Comparison of ENCODE assay signal across 25 cellular contexts in genomic region chr13:106506286-106506685, GRCh38.
"Had no signal": no experiment of that assay in that cellular context is flagged by ENCODE, and none has a peak within 500 bp of the region (broad histone marks: within the 10 kb centered on the region; RNA-seq: fewer than 3 reads in every experiment).

No MANE protein-coding gene starts in this region.

- H3K27ac Mint-ChIP-seq: activated CD4-positive, alpha-beta T cell treated with anti-CD3 and anti-CD28 coated beads for 36 hours; activated CD8-positive, alpha-beta memory T cell treated with anti-CD3 and anti-CD28 coated beads, Interleukin-2, amount 10 ng/mL, durations not matched to agents 7 days and 5 days; activated CD8-positive, alpha-beta T cell treated with anti-CD3 and anti-CD28 coated beads, Interleukin-2, amount 10 ng/mL, durations not matched to agents 7 days and 5 days; activated naive CD4-positive, alpha-beta T cell treated with anti-CD3 and anti-CD28 coated beads for 36 hours; activated naive CD8-positive, alpha-beta T cell treated with anti-CD3 and anti-CD28 coated beads for 36 hours; activated T-cell treated with anti-CD3 and anti-CD28 coated beads, Interleukin-2, amount 50 U/mL, for 72 hours; effector memory CD8-positive, alpha-beta T cell; natural killer cell treated with Interleukin-12 subunit alpha and Interleukin-12 subunit beta and Interleukin-15 and Interleukin-18, amount 100 ng/mL, for 72 hours; stimulated activated effector memory CD8-positive, alpha-beta T cell treated with anti-CD3 and anti-CD28 coated beads, Interleukin-12 subunit alpha, Interleukin-12 subunit beta, amount 100 ng/mL, for 72 hours; stimulated activated naive CD8-positive, alpha-beta T cell treated with anti-CD3 and anti-CD28 coated beads, Interleukin-15, amount 100 ng/mL, for 72 hours had no signal

- H3K4me3 Mint-ChIP-seq: activated CD4-positive, alpha-beta T cell treated with anti-CD3 and anti-CD28 coated beads for 36 hours; activated CD8-positive, alpha-beta memory T cell treated with anti-CD3 and anti-CD28 coated beads, Interleukin-2, amount 10 ng/mL, durations not matched to agents 7 days and 5 days; activated CD8-positive, alpha-beta T cell treated with anti-CD3 and anti-CD28 coated beads, Interleukin-2, amount 10 ng/mL, durations not matched to agents 7 days and 5 days; activated naive CD4-positive, alpha-beta T cell treated with anti-CD3 and anti-CD28 coated beads for 36 hours; activated naive CD8-positive, alpha-beta T cell treated with anti-CD3 and anti-CD28 coated beads for 36 hours; activated T-cell treated with anti-CD3 and anti-CD28 coated beads, Interleukin-2, amount 50 U/mL, for 72 hours; effector memory CD8-positive, alpha-beta T cell; natural killer cell treated with Interleukin-12 subunit alpha and Interleukin-12 subunit beta and Interleukin-15 and Interleukin-18, amount 100 ng/mL, for 72 hours; stimulated activated effector memory CD8-positive, alpha-beta T cell treated with anti-CD3 and anti-CD28 coated beads, Interleukin-12 subunit alpha, Interleukin-12 subunit beta, amount 100 ng/mL, for 72 hours; stimulated activated naive CD8-positive, alpha-beta T cell treated with anti-CD3 and anti-CD28 coated beads, Interleukin-15, amount 100 ng/mL, for 72 hours had no signal

- ATAC-seq: activated CD4-positive, alpha-beta T cell treated with anti-CD3 and anti-CD28 coated beads for 36 hours; activated CD8-positive, alpha-beta memory T cell treated with anti-CD3 and anti-CD28 coated beads, Interleukin-2, amount 10 ng/mL, durations not matched to agents 7 days and 5 days; activated CD8-positive, alpha-beta T cell treated with anti-CD3 and anti-CD28 coated beads, Interleukin-2, amount 10 ng/mL, durations not matched to agents 7 days and 5 days; activated T-cell treated with anti-CD3 and anti-CD28 coated beads, Interleukin-2, amount 50 U/mL, for 72 hours; effector memory CD8-positive, alpha-beta T cell; lower lobe of right lung; mucosa of descending colon; natural killer cell treated with Interleukin-12 subunit alpha and Interleukin-12 subunit beta and Interleukin-15 and Interleukin-18, amount 100 ng/mL, for 72 hours; sciatic nerve; stimulated activated effector memory CD8-positive, alpha-beta T cell treated with anti-CD3 and anti-CD28 coated beads, Interleukin-12 subunit alpha, Interleukin-12 subunit beta, amount 100 ng/mL, for 72 hours; stimulated activated naive CD8-positive, alpha-beta T cell treated with anti-CD3 and anti-CD28 coated beads, Interleukin-15, amount 100 ng/mL, for 72 hours; upper lobe of right lung had no signal

- H3K9me3 ChIP-seq: colonic mucosa, left lung, lower lobe of right lung, mucosa of descending colon, tibial artery, upper lobe of right lung had no signal

- H3K27ac ChIP-seq: colonic mucosa, left lung, lower lobe of right lung, skin epidermis, tibial artery, upper lobe of right lung had no signal

- H3K4me1 ChIP-seq: colonic mucosa, tibial artery had no signal

- H3K9me3 Mint-ChIP-seq: activated naive CD4-positive, alpha-beta T cell treated with anti-CD3 and anti-CD28 coated beads for 36 hours; activated naive CD8-positive, alpha-beta T cell treated with anti-CD3 and anti-CD28 coated beads for 36 hours; activated T-cell treated with anti-CD3 and anti-CD28 coated beads, Interleukin-2, amount 50 U/mL, for 72 hours; effector memory CD8-positive, alpha-beta T cell; natural killer cell treated with Interleukin-12 subunit alpha and Interleukin-12 subunit beta and Interleukin-15 and Interleukin-18, amount 100 ng/mL, for 72 hours; stimulated activated effector memory CD8-positive, alpha-beta T cell treated with anti-CD3 and anti-CD28 coated beads, Interleukin-12 subunit alpha, Interleukin-12 subunit beta, amount 100 ng/mL, for 72 hours; stimulated activated naive CD8-positive, alpha-beta T cell treated with anti-CD3 and anti-CD28 coated beads, Interleukin-15, amount 100 ng/mL, for 72 hours had no signal

- H3K4me1 Mint-ChIP-seq: stimulated activated effector memory CD8-positive, alpha-beta T cell treated with anti-CD3 and anti-CD28 coated beads, Interleukin-12 subunit alpha, Interleukin-12 subunit beta, amount 100 ng/mL, for 72 hours; stimulated activated naive CD8-positive, alpha-beta T cell treated with anti-CD3 and anti-CD28 coated beads, Interleukin-15, amount 100 ng/mL, for 72 hours had no signal

- H3K27me3 ChIP-seq: colonic mucosa, left lung, tibial artery, upper lobe of right lung had no signal

- DNase-seq: activated CD4-positive, alpha-beta T cell treated with anti-CD3 and anti-CD28 coated beads for 36 hours; activated CD4-positive, CD25-positive, alpha-beta regulatory T cell; activated CD8-positive, alpha-beta memory T cell treated with anti-CD3 and anti-CD28 coated beads, Interleukin-2, amount 10 ng/mL, durations not matched to agents 7 days and 5 days; activated CD8-positive, alpha-beta T cell treated with anti-CD3 and anti-CD28 coated beads, Interleukin-2, amount 10 ng/mL, durations not matched to agents 7 days and 5 days; activated effector memory CD4-positive, alpha-beta T cell treated with Interleukin-2 at 50 U/mL for 16 hours; activated naive CD4-positive, alpha-beta T cell treated with anti-CD3 and anti-CD28 coated beads for 36 hours; activated naive CD8-positive, alpha-beta T cell treated with anti-CD3 and anti-CD28 coated beads for 36 hours; activated T-cell treated with anti-CD3 and anti-CD28 coated beads, Interleukin-2, amount 50 U/mL, for 72 hours; cerebellar nuclear complex; colonic mucosa; effector memory CD8-positive, alpha-beta T cell; foreskin fibroblast; left lung; lower lobe of right lung; mesendoderm; mucosa of descending colon; stimulated activated CD4-positive, alpha-beta T cell treated with anti-CD3 and anti-CD28 coated beads, Interleukin-4, amount 100 ng/mL, for 24 hours; stimulated activated naive CD8-positive, alpha-beta T cell treated with anti-CD3 and anti-CD28 coated beads, Interleukin-15, amount 100 ng/mL, for 72 hours; substantia nigra; tibial artery; upper lobe of right lung had no signal

- H3K36me3 Mint-ChIP-seq: activated CD8-positive, alpha-beta memory T cell treated with anti-CD3 and anti-CD28 coated beads, Interleukin-2, amount 10 ng/mL, durations not matched to agents 7 days and 5 days; activated naive CD8-positive, alpha-beta T cell treated with anti-CD3 and anti-CD28 coated beads for 36 hours; natural killer cell treated with Interleukin-12 subunit alpha and Interleukin-12 subunit beta and Interleukin-15 and Interleukin-18, amount 100 ng/mL, for 72 hours; stimulated activated effector memory CD8-positive, alpha-beta T cell treated with anti-CD3 and anti-CD28 coated beads, Interleukin-12 subunit alpha, Interleukin-12 subunit beta, amount 100 ng/mL, for 72 hours had no signal

- H3K36me3 ChIP-seq: colonic mucosa, lower lobe of right lung, upper lobe of right lung had no signal

- H3K4me3 ChIP-seq: colonic mucosa, left lung, lower lobe of right lung, mucosa of descending colon, skin epidermis, tibial artery, upper lobe of right lung had no signal
